In genomic region chr9:128923493-128923883, GRCh38 we compare ENCODE assay signal across 1 cellular context.
TF ChIP-seq lines count a peak whose summit lies in the region.

No MANE protein-coding gene starts in this region.

TF ChIP-seq in WTC11, 78 proteins besides CTCF, POLR2A, EP300 and RAD21 (continued from another document):
- TF ChIP-seq ZNF281 (CRISPR knock-in tag; IDR thresholded peaks at IDR 0.05) (no peak), ATF6 (CRISPR knock-in tag; IDR thresholded peaks at IDR 0.05) (no peak)
